Comparison of ENCODE assay signal across 1 cellular context in genomic region chr6:35742842-35743241, GRCh38.
TF ChIP-seq lines count a peak whose summit lies in the region.

No MANE protein-coding gene starts in this region.

TF ChIP-seq in HepG2, 621 proteins besides CTCF, POLR2A, EP300 and RAD21 (continued from another document and continues in another):
- TF ChIP-seq ZNF407 (CRISPR knock-in tag; IDR thresholded peaks at IDR 0.05; ENCODE audit: not compliant biosample characterization) (no peak), SP2 (CRISPR knock-in tag; IDR thresholded peaks at IDR 0.05) (no peak), THAP9 (CRISPR knock-in tag; IDR thresholded peaks at IDR 0.05; ENCODE audit: borderline replicate concordance) (peak; percentile 24; the same call in 1 of the 2 replicates), NFATC3 (CRISPR knock-in tag; IDR thresholded peaks at IDR 0.05) (no peak), BRD4 (CRISPR knock-in tag; IDR thresholded peaks at IDR 0.05) (no peak), MZF1 (CRISPR knock-in tag; IDR thresholded peaks at IDR 0.05; ENCODE audit: borderline replicate concordance) (no peak), RERE (CRISPR knock-in tag; IDR thresholded peaks at IDR 0.05; ENCODE audit: low read depth) (no peak), TBL1XR1 (IDR thresholded peaks at IDR 0.05; ENCODE audit: borderline replicate concordance, low read length, partially characterized antibody) (no peak), SAFB2 (CRISPR knock-in tag; IDR thresholded peaks at IDR 0.05; ENCODE audit: borderline replicate concordance, low read depth) (no peak), FOXJ3 (CRISPR knock-in tag; IDR thresholded peaks at IDR 0.05; ENCODE audit: borderline replicate concordance) (no peak), ZNF639 (CRISPR knock-in tag; conservative IDR thresholded peaks at IDR 0.05) (no peak), ZNF256 (CRISPR knock-in tag; conservative IDR thresholded peaks at IDR 0.05) (no peak), ETV5 (CRISPR knock-in tag; IDR thresholded peaks at IDR 0.05; ENCODE audit: borderline replicate concordance) (no peak), ZBTB26 (CRISPR knock-in tag; IDR thresholded peaks at IDR 0.05; ENCODE audit: borderline replicate concordance) (no peak), ZNF564 (CRISPR knock-in tag; IDR thresholded peaks at IDR 0.05) (no peak), KAT8 (CRISPR knock-in tag; IDR thresholded peaks at IDR 0.05) (no peak), ZNF335 (CRISPR knock-in tag; IDR thresholded peaks at IDR 0.05) (no peak), ZNF20 (CRISPR knock-in tag; IDR thresholded peaks at IDR 0.05) (no peak), ZNF484 (CRISPR knock-in tag; IDR thresholded peaks at IDR 0.05; ENCODE audit: borderline replicate concordance, low read depth) (no peak), NR2F2 (IDR thresholded peaks at IDR 0.05; ENCODE audit: borderline replicate concordance, low read depth) (no peak), YEATS2 (CRISPR knock-in tag; IDR thresholded peaks at IDR 0.05; ENCODE audit: borderline replicate concordance) (no peak), SATB2 (CRISPR knock-in tag; IDR thresholded peaks at IDR 0.05) (no peak), BRCA1 (CRISPR knock-in tag; IDR thresholded peaks at IDR 0.05) (no peak), ARID4A (CRISPR knock-in tag; IDR thresholded peaks at IDR 0.05; ENCODE audit: borderline replicate concordance) (peak; percentile 16; the same call in 1 of the 2 replicates), ZBTB46 (CRISPR knock-in tag; IDR thresholded peaks at IDR 0.05; ENCODE audit: borderline replicate concordance) (no peak), THAP11 (CRISPR knock-in tag; IDR thresholded peaks at IDR 0.05) (no peak), PAX8 (CRISPR knock-in tag; IDR thresholded peaks at IDR 0.05; ENCODE audit: borderline replicate concordance) (no peak), FOSL2 (CRISPR knock-in tag; IDR thresholded peaks at IDR 0.05) (no peak), DPF2 (CRISPR knock-in tag; IDR thresholded peaks at IDR 0.05; ENCODE audit: borderline replicate concordance, low read depth) (no peak), ZNF12 (CRISPR knock-in tag; IDR thresholded peaks at IDR 0.05) (no peak)
